ENCODE assay signal across 24 cellular contexts in the genomic region with DNA sequence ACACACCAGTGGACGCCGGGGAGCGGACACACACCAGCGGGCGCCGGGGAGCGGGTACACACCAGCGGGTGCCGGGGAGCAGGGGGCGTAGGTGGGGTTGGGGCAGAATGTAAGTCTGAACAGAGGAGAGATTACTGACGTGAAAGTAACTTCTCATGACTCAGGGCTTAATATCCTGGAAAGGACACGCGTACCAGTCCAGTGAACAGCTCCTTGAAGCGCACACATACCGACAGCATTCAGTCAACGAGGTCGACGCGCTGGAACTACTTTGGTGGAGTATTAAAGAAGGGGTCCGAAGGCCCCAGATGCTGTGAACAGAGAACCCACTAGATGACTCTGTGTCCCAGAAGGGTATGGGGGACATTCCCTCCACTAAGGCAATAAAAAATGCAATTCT.
"Had no signal": no experiment of that assay in that cellular context is flagged by ENCODE, and none has a peak within 500 bp of the region (broad histone marks: within the 10 kb centered on the region; RNA-seq: fewer than 3 reads in every experiment).

No MANE protein-coding gene starts in this region.

- H3K9me3 ChIP-seq: ovary, psoas muscle, right lobe of liver, sigmoid colon, thoracic aorta, thyroid gland, upper lobe of left lung, vagina had no signal

- FAIRE-seq: small intestine had no signal

- DNase-seq: natural killer cell; occipital lobe; ovary; posterior cingulate gyrus; psoas muscle; right cardiac atrium; right lobe of liver; sigmoid colon; small intestine; stimulated activated CD4-positive, alpha-beta T cell treated with anti-CD3 and anti-CD28 coated beads, Interleukin-15, amount 100 ng/mL, for 24 hours; stimulated activated CD4-positive, alpha-beta T cell treated with anti-CD3 and anti-CD28 coated beads, Interleukin-2, amount 100 ng/mL, for 24 hours; stimulated activated CD4-positive, alpha-beta T cell treated with anti-CD3 and anti-CD28 coated beads, Interleukin-2, amount 100 ng/mL, for 48 hours; stimulated activated CD4-positive, alpha-beta T cell treated with anti-CD3 and anti-CD28 coated beads, Interleukin-4, amount 100 ng/mL, for 24 hours; stimulated activated naive B cell treated with anti-CD40 and anti-IgM and Interleukin-4, amounts not matched to agents 10 μg/mL and 1 μg/mL and 100 μg/mL, for 72 hours; stimulated activated naive CD4-positive, alpha-beta T cell treated with Interleukin-2 at 50 U/mL for 16 hours; stomach; thyroid gland; trophoblast cell; upper lobe of left lung had no signal

- H3K27me3 ChIP-seq: neural progenitor cell, ovary, right lobe of liver, sigmoid colon, thyroid gland, upper lobe of left lung, vagina had no signal

- H3K36me3 ChIP-seq: neural progenitor cell, ovary, right lobe of liver, stomach, thoracic aorta, thyroid gland, tibial nerve, upper lobe of left lung, vagina had no signal

- H3K27ac ChIP-seq: neural progenitor cell, ovary, parathyroid adenoma, psoas muscle, right lobe of liver, sigmoid colon, stomach, thoracic aorta, thyroid gland, tibial nerve, upper lobe of left lung, vagina had no signal

- H3K4me1 ChIP-seq: parathyroid adenoma, psoas muscle, right lobe of liver, sigmoid colon, stomach, thyroid gland, tibial nerve, upper lobe of left lung, vagina had no signal

- H3K4me3 ChIP-seq: neural progenitor cell, ovary, psoas muscle, right lobe of liver, sigmoid colon, stomach, thoracic aorta, thyroid gland, tibial nerve, upper lobe of left lung, vagina had no signal
